In genomic region chr9:5442400-5443011, GRCh38 we compare ENCODE assay signal across 8 cellular contexts. TPM values are rescaled to one million over a fixed set of nuclear protein-coding genes. Genes with fewer than 3 reads are reported as not detected.
DNase-seq lines count a peak whose midpoint lies in the region; ATAC-seq and TF ChIP-seq lines count a peak whose summit lies in the region.

No MANE protein-coding gene starts in this region.

- H2AFZ ChIP-seq in SU-DHL-6 (ENCODE audit: low read depth, low read length, severe bottlenecking) = no peak overlapping the region

- H4K20me1 ChIP-seq in SU-DHL-6 (ENCODE audit: low read depth, low read length) = no peaks in the 10 kb centered on the region

- H3K27me3 ChIP-seq in SU-DHL-6 (ENCODE audit: low read length) = no peaks in the 10 kb centered on the region

- TF ChIP-seq CTCF in SU-DHL-6 (IDR thresholded peaks at IDR 0.05; ENCODE audit: insufficient read depth, low read length, poor library complexity, severe bottlenecking) = peak; percentile 76
- TF ChIP-seq CTCF in fibroblast of villous mesenchyme (IDR thresholded peaks at IDR 0.05; ENCODE audit: insufficient read depth, low read depth, low read length) = peak; percentile 56
- peak; percentile 65 for TF ChIP-seq CTCF in retinal pigment epithelial cell (conservative IDR thresholded peaks at IDR 0.05; ENCODE audit: low read depth, low read length)

- no peaks in the 10 kb centered on the region for H3K79me2 ChIP-seq in SU-DHL-6 (ENCODE audit: insufficient read depth, low read length)

- H3K36me3 ChIP-seq in SU-DHL-6 (ENCODE audit: low read length) = no peaks in the 10 kb centered on the region

- no peak overlapping the region for H3K4me3 ChIP-seq in SU-DHL-6 (ENCODE audit: insufficient read depth, low read length, poor library complexity, severe bottlenecking)
- H3K4me3 ChIP-seq in fibroblast of villous mesenchyme (ENCODE audit: low read depth, low read length) = no peak overlapping the region
- H3K4me3 ChIP-seq in retinal pigment epithelial cell (ENCODE audit: low read length) = no peak overlapping the region

- no peak overlapping the region for H3K4me2 ChIP-seq in SU-DHL-6 (ENCODE audit: low read depth, low read length, poor library complexity, severe bottlenecking)

- no peak for ATAC-seq in GM19397 (IDR thresholded peaks at IDR 0.05; ENCODE audit: unreplicated experiment)
- no peak for ATAC-seq in GM18873 (IDR thresholded peaks at IDR 0.05; ENCODE audit: low FRiP score, unreplicated experiment)

- H3K9me3 ChIP-seq in SU-DHL-6 (ENCODE audit: insufficient read depth, low read length) = no peaks in the 10 kb centered on the region

- peaks cover 11% of the 10 kb centered on the region for H3F3A ChIP-seq in SU-DHL-6 (ENCODE audit: insufficient read depth)

- no peak overlapping the region for H3K9ac ChIP-seq in SU-DHL-6 (ENCODE audit: low read length)

- peak; percentile 19 to 42 for DNase-seq in activated CD4-positive, alpha-beta T cell treated with anti-CD3 and anti-CD28 coated beads for 4 hours
- no peak for DNase-seq in activated CD4-positive, alpha-beta T cell treated with anti-CD3 and anti-CD28 coated beads, Interleukin-2, amount 50 U/mL, for 4 hours
- DNase-seq in MV-4-11 (lab: John Stamatoyannopoulos, UW) = peak; percentile 58
- peak; percentile 61 for DNase-seq in fibroblast of villous mesenchyme (ENCODE audit: low read depth)
- DNase-seq in retinal pigment epithelial cell (ENCODE audit: low read depth) = no peak

- no peak overlapping the region for H3K27ac ChIP-seq in SU-DHL-6 (ENCODE audit: low read depth, low read length)

- H3K9me2 ChIP-seq in SU-DHL-6 (replicated peaks; ENCODE audit: insufficient read depth, low read length) = no peaks in the 10 kb centered on the region

RNA-seq across cellular contexts. Expression of gene PLGRKT, which starts 4.8 kb away (rescaled TPM):
- total RNA-seq in fibroblast of villous mesenchyme = 17.7 and 20.3 TPM in 2 replicates

RNA-seq across cellular contexts. Expression of gene CD274, which starts 7.8 kb away (rescaled TPM):
- total RNA-seq in fibroblast of villous mesenchyme = 10.3 and 12.1 TPM in 2 replicates

Comparison
In these comparisons a context has a peak if more than half of its experiments do, and no peak if none do; other contexts are left out.
1. DNase-seq: peak in activated CD4-positive, alpha-beta T cell treated with anti-CD3 and anti-CD28 coated beads for 4 hours (2 of 2), MV-4-11 (single experiment) and fibroblast of villous mesenchyme (single experiment); none in activated CD4-positive, alpha-beta T cell treated with anti-CD3 and anti-CD28 coated beads, Interleukin-2, amount 50 U/mL, for 4 hours (0 of 2) and retinal pigment epithelial cell (single experiment).
2. Peak in every context shown above with its lines, with median percentiles within 50 percentile points of each other: CTCF ChIP-seq.